Comparison of ENCODE assay signal across 24 cellular contexts in the genomic region with DNA sequence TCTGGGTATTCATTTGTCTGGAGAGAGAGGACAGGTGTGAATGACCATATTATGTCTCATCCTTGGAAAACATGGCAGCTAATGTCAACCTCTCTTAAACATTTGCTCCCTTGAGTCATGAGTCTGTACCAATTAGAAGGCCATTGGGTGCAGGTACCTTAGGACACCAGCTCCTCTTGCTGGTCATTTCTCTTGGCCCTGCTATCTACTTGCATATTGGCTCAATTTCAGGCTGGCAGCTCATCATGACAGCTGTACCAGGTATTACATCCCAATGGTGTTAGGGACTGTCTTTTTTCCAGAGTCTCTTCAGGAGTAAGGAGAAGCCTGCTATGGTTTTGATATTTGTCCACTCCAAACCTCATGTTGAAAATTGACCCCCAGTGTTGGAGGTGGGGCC.
"Had no signal": no experiment of that assay in that cellular context is flagged by ENCODE, and none has a peak within 500 bp of the region (broad histone marks: within the 10 kb centered on the region; RNA-seq: fewer than 3 reads in every experiment).

No MANE protein-coding gene starts in this region.

- H3K4me3 ChIP-seq: left lung, lower lobe of right lung, neural progenitor cell, spleen, tibial nerve, uterus had no signal

- DNase-seq: hippocampal formation; kidney glomerular epithelial cell; left colon; left lung; lower lobe of right lung; mammary epithelial cell; mesenchymal stem cell; naive B cell; natural killer cell; nephron progenitor cell; occipital lobe; right cardiac atrium; small intestine; spleen; stimulated activated CD4-positive, alpha-beta T cell treated with anti-CD3 and anti-CD28 coated beads, Interleukin-4, amount 100 ng/mL, for 24 hours; stimulated activated naive CD4-positive, alpha-beta T cell; uterus had no signal

- H3K27ac ChIP-seq: left lung, lower lobe of right lung, neural progenitor cell, neutrophil, parathyroid adenoma, spleen, tibial nerve, uterus had no signal

- ATAC-seq: left colon; left lung; lower lobe of right lung; natural killer cell; right cardiac atrium; sciatic nerve; stimulated activated effector memory CD8-positive, alpha-beta T cell treated with anti-CD3 and anti-CD28 coated beads, Interleukin-12 subunit alpha, Interleukin-12 subunit beta, amount 100 ng/mL, for 72 hours had no signal

- FAIRE-seq: keratinocyte, small intestine had no signal

- H3K27me3 ChIP-seq: left lung, neural progenitor cell, neutrophil, spleen, tibial nerve, uterus had no signal

- H3K36me3 ChIP-seq: left lung, lower lobe of right lung, neural progenitor cell, neutrophil, spleen, tibial nerve, uterus had no signal

- H3K9me3 ChIP-seq: neutrophil, tibial nerve, uterus had no signal

- H3K4me1 ChIP-seq: left lung, lower lobe of right lung, neural progenitor cell, parathyroid adenoma, spleen, tibial nerve, uterus had no signal
